Comparison of ENCODE assay signal across 8 cellular contexts in genomic region chr5:43396762-43397304, GRCh38. TPM values are rescaled to one million over a fixed set of nuclear protein-coding genes. Genes with fewer than 3 reads are reported as not detected.
DNase-seq lines count a peak whose midpoint lies in the region; ATAC-seq and TF ChIP-seq lines count a peak whose summit lies in the region.

No MANE protein-coding gene starts in this region.

- intact Hi-C loops in vagina (cut with DNase I): no loop called here

- no peak for TF ChIP-seq POLR2A in vagina (IDR thresholded peaks at IDR 0.05)

- DNase-seq in GF-D8 (lab: John Stamatoyannopoulos, UW): peak; percentile 76
- DNase-seq in NCI-H2227 (lab: John Stamatoyannopoulos, UW; ENCODE audit: unreplicated experiment): peak; percentile 41
- peak; percentile 69 for DNase-seq in activated T-cell treated with anti-CD3 and anti-CD28 coated beads, Interleukin-2, amount 50 U/mL, for 1 hour
- peak; percentile 22 for DNase-seq in fibroblast of villous mesenchyme (ENCODE audit: low read depth)
- no peak for DNase-seq in retinal pigment epithelial cell (ENCODE audit: low read depth)
- no peak for DNase-seq in vagina (ENCODE audit: extremely low spot score in 2 of 2)
- no peak for DNase-seq in HAP-1 (ENCODE audit: low spot score in 2 of 2)

- H3K36me3 ChIP-seq in vagina (no peaks in the 10 kb centered on the region), HAP-1 (replicated peaks) (no peaks in the 10 kb centered on the region)

- peak overlapping the region; percentile 22 for H3K27ac ChIP-seq in vagina

- H3K27me3 ChIP-seq in vagina: no peaks in the 10 kb centered on the region
- H3K27me3 ChIP-seq in HAP-1 (ENCODE audit: low read depth): no peaks in the 10 kb centered on the region

- in situ Hi-C loops in HAP-1 (cut with MboI; ENCODE audit: low sequenced_read_pairs): no loop called here

- H3K4me1 ChIP-seq in vagina (peaks cover 4% of the 10 kb centered on the region), HAP-1 (no peaks in the 10 kb centered on the region; the same call in 1 of the 2 replicates)

- TF ChIP-seq CTCF in fibroblast of villous mesenchyme (IDR thresholded peaks at IDR 0.05; ENCODE audit: insufficient read depth, low read depth, low read length) (no peak), retinal pigment epithelial cell (conservative IDR thresholded peaks at IDR 0.05; ENCODE audit: low read depth, low read length) (no peak), vagina (IDR thresholded peaks at IDR 0.05) (no peak)

- peak; percentile 98 for ATAC-seq in GM21825 (IDR thresholded peaks at IDR 0.05; ENCODE audit: unreplicated experiment)

- H3K9me3 ChIP-seq in vagina (no peaks in the 10 kb centered on the region), HAP-1 (no peaks in the 10 kb centered on the region)

- H3K4me3 ChIP-seq in fibroblast of villous mesenchyme (ENCODE audit: low read depth, low read length) (peak overlapping the region; percentile 62), retinal pigment epithelial cell (ENCODE audit: low read length) (peak overlapping the region; percentile 59), vagina (peak overlapping the region; percentile 53 to 66), HAP-1 (no peak overlapping the region)

RNA-seq across cellular contexts. Expression of gene CCL28, which starts 15.4 kb away (rescaled TPM):
- total RNA-seq in fibroblast of villous mesenchyme (1.3 TPM in 2 replicates), vagina (0.74 TPM)

Comparison
In these comparisons a context has a peak if more than half of its experiments do, and no peak if none do; other contexts are left out.
1. DNase-seq: peak in GF-D8 (single experiment), NCI-H2227 (single experiment), activated T-cell treated with anti-CD3 and anti-CD28 coated beads, Interleukin-2, amount 50 U/mL, for 1 hour (single experiment) and fibroblast of villous mesenchyme (single experiment); none in retinal pigment epithelial cell (single experiment), vagina (0 of 2) and HAP-1 (0 of 2).